Comparison of ENCODE assay signal across 10 cellular contexts in the genomic region with DNA sequence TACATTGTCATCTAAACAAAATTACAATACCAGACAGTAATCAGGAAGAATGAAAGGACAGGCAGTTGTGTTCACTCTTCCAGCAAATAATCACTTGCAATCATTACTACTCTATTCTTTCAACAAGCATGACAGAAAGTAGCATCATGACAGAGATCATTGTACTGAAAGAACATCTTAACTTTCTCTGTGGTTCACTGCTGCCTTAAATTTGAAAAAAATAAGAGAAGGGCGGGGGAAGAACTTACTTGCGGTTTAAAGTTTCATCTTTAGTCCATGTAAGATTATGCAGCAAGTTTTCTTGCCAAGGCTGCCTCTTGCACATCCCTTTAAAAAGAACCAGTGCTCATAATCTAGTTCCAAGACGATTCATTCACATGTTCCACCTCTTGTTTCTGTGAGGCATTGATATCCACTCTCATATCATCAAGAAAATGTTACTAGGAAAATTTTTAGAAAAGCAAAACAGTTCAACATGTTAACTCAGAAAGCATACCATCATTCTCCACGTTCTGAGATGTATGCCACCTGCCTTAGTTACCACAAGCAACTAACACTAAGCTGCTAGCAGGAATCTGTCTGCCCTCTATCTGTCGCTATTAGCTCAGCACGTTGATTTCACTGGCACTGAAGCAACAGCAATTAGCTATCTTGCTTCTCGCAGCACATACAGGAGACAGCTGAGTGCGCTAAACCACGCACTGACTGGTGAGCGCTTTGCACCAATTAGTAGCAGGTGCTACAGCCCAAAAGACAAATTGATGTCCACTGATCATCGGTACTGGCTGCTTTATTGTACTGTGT. TPM values are rescaled to one million over a fixed set of nuclear protein-coding genes. Genes with fewer than 3 reads are reported as not detected.
A peak's percentile ranks its signal among the peaks of the same experiment; 100 is the strongest.
DNase-seq lines count a peak whose midpoint lies in the region; ATAC-seq and TF ChIP-seq lines count a peak whose summit lies in the region.
"Had no signal": no experiment of that assay in that cellular context is flagged by ENCODE, and none has a peak within 500 bp of the region (broad histone marks: within the 10 kb centered on the region; RNA-seq: fewer than 3 reads in every experiment).

A gene (minus strand): TSS at position 555 of the 804 bp plus-strand sequence. CDS start 136,969 bp downstream, outside the sequence.

- no peak within 1 kb of the TSS for H3K9ac ChIP-seq in Loucy (ENCODE audit: low read depth, low read length, poor library complexity, severe bottlenecking)

- no peak within 1 kb of the TSS for H3K27ac ChIP-seq in tibial nerve
- H3K27ac ChIP-seq: PC-9 had no signal

- H3K4me2 ChIP-seq in Loucy (ENCODE audit: low read depth, low read length, poor library complexity, severe bottlenecking): no peak within 1 kb of the TSS
- H3K4me2 ChIP-seq: PC-9 had no signal

- peaks cover 8% of the 10 kb centered on the region for H3K27me3 Mint-ChIP-seq in Caco-2 (ENCODE audit: insufficient read depth, unreplicated experiment)
- H3K27me3 Mint-ChIP-seq in stimulated activated naive CD8-positive, alpha-beta T cell treated with anti-CD3 and anti-CD28 coated beads, Interleukin-15, amount 100 ng/mL, for 72 hours: no peaks in the 10 kb centered on the region

- H3K4me1 Mint-ChIP-seq in Caco-2 (ENCODE audit: low read depth, unreplicated experiment): no peaks in the 10 kb centered on the region
- H3K4me1 Mint-ChIP-seq in stimulated activated naive CD8-positive, alpha-beta T cell treated with anti-CD3 and anti-CD28 coated beads, Interleukin-15, amount 100 ng/mL, for 72 hours: no peaks in the 10 kb centered on the region

- no peaks in the 10 kb centered on the region for H4K20me1 ChIP-seq in Loucy (ENCODE audit: insufficient read depth, low read length, poor library complexity, severe bottlenecking)

- H3K9me3 ChIP-seq in Caco-2 (no peaks in the 10 kb centered on the region), Loucy (ENCODE audit: insufficient read depth, low read depth, low read length) (no peaks in the 10 kb centered on the region), tibial nerve (no peaks in the 10 kb centered on the region)

- H3K4me3 ChIP-seq in Caco-2 (ENCODE audit: low read depth, low read length) (no peak within 1 kb of the TSS), Loucy (ENCODE audit: low read length, poor library complexity, severe bottlenecking) (no peak within 1 kb of the TSS), tibial nerve (no peak within 1 kb of the TSS)
- H3K4me3 ChIP-seq: PC-9 had no signal

- H3K79me2 ChIP-seq in Loucy (ENCODE audit: insufficient read depth, low read length): no peaks in the 10 kb centered on the region

- no TSS peak for BruUV-seq in Caco-2 (replicated peaks; lab: Mats Ljungman, UMichigan)

- TF ChIP-seq EP300 in tibial nerve (IDR thresholded peaks at IDR 0.05): no peak

- intact Hi-C loops in Caco-2 (cut with micrococcal nuclease; ENCODE audit: unreplicated experiment): loop anchor here (2.0 to 10.0 kb wide), 2 partner anchors 152 to 806 kb away; no protein-coding TSS in a partner anchor

- H3K36me3 ChIP-seq in Caco-2 (ENCODE audit: control insufficient read depth, insufficient read depth, low read length): no peaks in the 10 kb centered on the region
- no peaks in the 10 kb centered on the region for H3K36me3 ChIP-seq in Loucy (ENCODE audit: insufficient read depth, low read length)
- H3K36me3 ChIP-seq in tibial nerve: no peaks in the 10 kb centered on the region

- H3K9me2 ChIP-seq in Loucy (replicated peaks; ENCODE audit: low read depth, low read length): no peaks in the 10 kb centered on the region

- H3K4me3 Mint-ChIP-seq in Caco-2 (ENCODE audit: unreplicated experiment): no peak within 1 kb of the TSS
- H3K4me3 Mint-ChIP-seq in stimulated activated naive CD8-positive, alpha-beta T cell treated with anti-CD3 and anti-CD28 coated beads, Interleukin-15, amount 100 ng/mL, for 72 hours: no peak within 1 kb of the TSS

- H3K27ac Mint-ChIP-seq in Caco-2 (ENCODE audit: unreplicated experiment): no peak within 1 kb of the TSS
- H3K27ac Mint-ChIP-seq in stimulated activated naive CD8-positive, alpha-beta T cell treated with anti-CD3 and anti-CD28 coated beads, Interleukin-15, amount 100 ng/mL, for 72 hours: no peak within 1 kb of the TSS
- H3K27ac Mint-ChIP-seq in activated naive CD4-positive, alpha-beta T cell treated with anti-CD3 and anti-CD28 coated beads, Interleukin-2, amount 50 U/mL, for 72 hours: no peak within 1 kb of the TSS

- no peaks in the 10 kb centered on the region for H3F3A ChIP-seq in Loucy (ENCODE audit: low read depth)

- H3K36me3 Mint-ChIP-seq in Caco-2 (ENCODE audit: insufficient read depth, unreplicated experiment): no peaks in the 10 kb centered on the region
- no peaks in the 10 kb centered on the region for H3K36me3 Mint-ChIP-seq in activated naive CD4-positive, alpha-beta T cell treated with anti-CD3 and anti-CD28 coated beads, Interleukin-2, amount 50 U/mL, for 72 hours

- no peak for ATAC-seq in HG02938 (IDR thresholded peaks at IDR 0.05; ENCODE audit: unreplicated experiment)
- no peak for ATAC-seq in stimulated activated naive CD8-positive, alpha-beta T cell treated with anti-CD3 and anti-CD28 coated beads, Interleukin-15, amount 100 ng/mL, for 72 hours
- no peak for ATAC-seq in activated naive CD4-positive, alpha-beta T cell treated with anti-CD3 and anti-CD28 coated beads, Interleukin-2, amount 50 U/mL, for 72 hours

- POLR2A ChIA-PET in Caco-2 (lab: Charles Lee): no interaction called here

- H3K4me1 ChIP-seq in Caco-2: no peaks in the 10 kb centered on the region
- no peaks in the 10 kb centered on the region for H3K4me1 ChIP-seq in Loucy (ENCODE audit: insufficient read depth, low read length, poor library complexity, severe bottlenecking)
- H3K4me1 ChIP-seq in tibial nerve: peaks cover 0 to 4% (median 0%) of the 10 kb centered on the region in 4 donors

- CTCF ChIA-PET in Caco-2 (lab: Charles Lee): interaction anchor here (0.5 to 1.2 kb wide), 5 partner anchors 10 to 1381 kb away, joined by 3 to 11 read pairs (median 3); no protein-coding TSS in a partner anchor

- TF ChIP-seq POLR2A in tibial nerve (IDR thresholded peaks at IDR 0.05): no peak

- TF ChIP-seq CTCF in Caco-2 (IDR thresholded peaks at IDR 0.05; ENCODE audit: insufficient read depth in 1 of 2, low read depth in 1 of 2, low read length in 1 of 2, severe bottlenecking in 1 of 2, unreplicated experiment in 1 of 2) (peak; percentile 44 to 73), Loucy (conservative IDR thresholded peaks at IDR 0.05; ENCODE audit: low read length) (peak; percentile 29), tibial nerve (IDR thresholded peaks at IDR 0.05) (peak in 2 of 5 experiments; percentile 20 to 23)

- 20 to 24% methylated on average over 11 of the region's 11 CpGs for WGBS in tibial nerve, 2 donors

- H2AFZ ChIP-seq in Loucy (ENCODE audit: low read length): no peak within 1 kb of the TSS
- H2AFZ ChIP-seq: PC-9 had no signal

- no peaks in the 10 kb centered on the region for H3K9me3 Mint-ChIP-seq in Caco-2 (ENCODE audit: unreplicated experiment)
- H3K9me3 Mint-ChIP-seq in stimulated activated naive CD8-positive, alpha-beta T cell treated with anti-CD3 and anti-CD28 coated beads, Interleukin-15, amount 100 ng/mL, for 72 hours: peaks cover 9 to 22% of the 10 kb centered on the region in 2 donors
- peaks cover 15 to 20% of the 10 kb centered on the region in 2 donors for H3K9me3 Mint-ChIP-seq in activated naive CD4-positive, alpha-beta T cell treated with anti-CD3 and anti-CD28 coated beads, Interleukin-2, amount 50 U/mL, for 72 hours

- DNase-seq in Caco-2: peak; percentile 60 to 63
- peak in 46 of 56 donors; percentile 2 to 72 (median 22) for DNase-seq in amygdala (lab: John Stamatoyannopoulos, UW)
- peak; percentile 52 for DNase-seq in kidney tubule cell (ENCODE audit: low spot score)
- DNase-seq in tibial nerve (ENCODE audit: low spot score in 2 of 2): no peak
- no peak for DNase-seq in stimulated activated naive CD8-positive, alpha-beta T cell treated with anti-CD3 and anti-CD28 coated beads, Interleukin-15, amount 100 ng/mL, for 72 hours
- DNase-seq in activated naive CD4-positive, alpha-beta T cell treated with anti-CD3 and anti-CD28 coated beads, Interleukin-2, amount 50 U/mL, for 72 hours (ENCODE audit: low spot score in 2 of 2): no peak

- H3K27me3 ChIP-seq in Caco-2 (replicated peaks; ENCODE audit: control insufficient read depth, insufficient read depth, low read length) (no peaks in the 10 kb centered on the region), Loucy (ENCODE audit: insufficient read depth, low read length, poor library complexity, severe bottlenecking) (no peaks in the 10 kb centered on the region), tibial nerve (no peaks in the 10 kb centered on the region)

RNA-seq across cellular contexts. Expression of the gene that starts here (rescaled TPM):
- total RNA-seq in Caco-2 (2022) (0.02 and 0.07 TPM in 2 replicates), tibial nerve (not detected)
- not detected for total RNA-seq in activated naive CD4-positive, alpha-beta T cell treated with anti-CD3 and anti-CD28 coated beads, Interleukin-2, amount 50 U/mL, for 72 hours
- total RNA-seq: fibroblast of villous mesenchyme, PC-9 had no signal

Comparison
In these comparisons a context has a peak if more than half of its experiments do, and no peak if none do; other contexts are left out.
1. Peak in DNase-seq in Caco-2; RNA of the gene not detected or under 1 TPM.
2. DNase-seq: peak in amygdala (46 of 56) and kidney tubule cell (single experiment); none in tibial nerve (0 of 2), stimulated activated naive CD8-positive, alpha-beta T cell treated with anti-CD3 and anti-CD28 coated beads, Interleukin-15, amount 100 ng/mL, for 72 hours (0 of 2) and activated naive CD4-positive, alpha-beta T cell treated with anti-CD3 and anti-CD28 coated beads, Interleukin-2, amount 50 U/mL, for 72 hours (0 of 2).